7 cellular contexts compared by ENCODE assay signal in the genomic region with DNA sequence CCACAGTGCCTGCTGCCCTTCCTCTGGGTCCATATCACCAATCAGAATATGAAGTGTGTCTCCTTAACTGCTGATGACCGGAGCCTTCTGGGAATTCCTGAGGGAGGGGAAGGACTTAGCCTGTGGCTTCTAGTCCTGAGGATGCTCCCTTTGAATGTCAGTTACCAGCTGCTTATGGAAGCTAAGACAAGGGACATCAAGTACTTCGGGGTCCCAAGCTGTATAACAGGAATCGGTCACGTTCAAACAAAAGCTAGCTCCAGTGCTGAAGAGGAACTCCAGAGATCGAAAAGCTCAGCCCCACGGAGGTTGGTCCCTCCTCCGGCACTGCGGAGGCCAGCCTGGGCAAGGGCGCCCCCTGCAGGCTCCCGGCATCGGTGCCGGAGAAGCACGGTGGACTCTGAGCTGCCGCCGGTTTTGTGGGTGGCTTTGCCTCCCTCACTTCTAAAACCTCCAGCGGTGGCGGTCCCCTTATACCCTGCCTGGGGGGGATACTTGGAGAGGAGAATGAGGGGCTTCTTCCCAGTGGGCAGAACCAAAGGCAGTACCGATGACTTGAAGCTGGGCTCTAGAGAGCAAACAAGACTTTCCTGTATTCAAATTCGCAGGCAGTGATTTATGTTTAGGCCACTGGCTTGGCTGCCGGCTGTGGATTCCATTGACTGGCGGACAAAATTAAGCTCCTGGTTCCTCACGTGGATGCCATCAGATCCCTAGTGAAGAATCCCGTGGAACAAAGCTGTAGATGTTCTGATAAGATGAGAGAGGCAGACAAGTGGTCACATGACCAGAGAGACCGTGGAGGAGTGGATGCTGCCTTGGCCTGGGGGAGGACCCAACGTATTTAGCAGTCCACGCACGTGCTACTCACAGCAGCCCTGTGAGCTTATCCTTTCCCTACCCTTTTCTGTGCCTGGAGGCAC. TPM values are rescaled to one million over a fixed set of nuclear protein-coding genes. Genes with fewer than 3 reads are reported as not detected.
DNase-seq lines count a peak whose midpoint lies in the region; ATAC-seq, FAIRE-seq and TF ChIP-seq lines count a peak whose summit lies in the region.

No MANE protein-coding gene starts in this region.

- peak overlapping the region; percentile 81 for H3K4me3 Mint-ChIP-seq in activated B cell treated with CpG ODN at 0.5 μM for 24 hours

- no peaks in the 10 kb centered on the region for H3K36me3 Mint-ChIP-seq in activated B cell treated with CpG ODN at 0.5 μM for 24 hours (ENCODE audit: low read depth)

- H3K27me3 Mint-ChIP-seq in activated B cell treated with CpG ODN at 0.5 μM for 24 hours: no peaks in the 10 kb centered on the region

- peak; percentile 47 for FAIRE-seq in islet of Langerhans (lab: Jason Lieb, UNC)

- TF ChIP-seq CTCF in activated B cell treated with CpG ODN at 0.5 μM for 24 hours (IDR thresholded peaks at IDR 0.05): peak; percentile 90
- peak; percentile 100 for TF ChIP-seq CTCF in cardiac fibroblast (IDR thresholded peaks at IDR 0.05; ENCODE audit: low read depth, low read length)

- ATAC-seq in GM18498 (IDR thresholded peaks at IDR 0.05; ENCODE audit: unreplicated experiment) (peak; percentile 96), HG03066 (IDR thresholded peaks at IDR 0.05; ENCODE audit: low read depth, unreplicated experiment) (peak; percentile 89), activated B cell treated with CpG ODN at 0.5 μM for 24 hours (ENCODE audit: low read depth) (peak; percentile 99)

- intact Hi-C loops in activated B cell treated with CpG ODN at 0.5 μM for 24 hours (cut with micrococcal nuclease): loop anchor here (1.0 to 5.0 kb wide), 8 partner anchors 16 to 765 kb away; partner anchors contain the start of genes MRPS10 and PRICKLE4

- CTCF ChIA-PET in activated B cell treated with CpG ODN at 0.5 μM for 24 hours (lab: Charles Lee): interaction anchor here (0.6 to 3.9 kb wide), 67 partner anchors 9 to 504 kb away, joined by 3 to 57 read pairs (median 4); partner anchors contain the start of genes MRPS10 and UBR2

- DNase-seq in NCI-H2196 (lab: John Stamatoyannopoulos, UW; ENCODE audit: unreplicated experiment) (peak; percentile 81), activated B cell treated with CpG ODN at 0.5 μM for 24 hours (peak; percentile 90), cardiac fibroblast (ENCODE audit: low read depth in 2 of 2) (peak; percentile 82 to 83), smooth muscle cell of the brain vasculature (ENCODE audit: low read depth, low spot score) (peak; percentile 60)

- peak overlapping the region; percentile 83 for H3K27ac Mint-ChIP-seq in activated B cell treated with CpG ODN at 0.5 μM for 24 hours

- peaks cover 12% of the 10 kb centered on the region for H3K4me1 Mint-ChIP-seq in activated B cell treated with CpG ODN at 0.5 μM for 24 hours

- H3K9me3 Mint-ChIP-seq in activated B cell treated with CpG ODN at 0.5 μM for 24 hours: no peaks in the 10 kb centered on the region

- POLR2A ChIA-PET in activated B cell treated with CpG ODN at 0.5 μM for 24 hours (lab: Charles Lee): interaction anchor here (0.6 to 2.7 kb wide), 10 partner anchors 15 to 347 kb away, joined by 3 to 26 read pairs (median 4); partner anchors contain the start of gene UBR2

- H3K4me3 ChIP-seq in cardiac fibroblast (replicated peaks in 1 of 2; ENCODE audit: low read depth in 2 of 2, low read length in 2 of 2): peak overlapping the region; percentile 33 to 63

RNA-seq across cellular contexts. Expression of gene UBR2, which starts 16.2 kb away (rescaled TPM):
- 34.3 and 40.8 TPM in 2 replicates for total RNA-seq in activated B cell treated with CpG ODN at 0.5 μM for 24 hours

Comparison
In these comparisons a context has a peak if more than half of its experiments do, and no peak if none do; other contexts are left out.
1. Peak in every context shown above with its lines: DNase-seq, ATAC-seq and H3K4me3 ChIP-seq.